ENCODE assay signal across 8 cellular contexts in the genomic region with DNA sequence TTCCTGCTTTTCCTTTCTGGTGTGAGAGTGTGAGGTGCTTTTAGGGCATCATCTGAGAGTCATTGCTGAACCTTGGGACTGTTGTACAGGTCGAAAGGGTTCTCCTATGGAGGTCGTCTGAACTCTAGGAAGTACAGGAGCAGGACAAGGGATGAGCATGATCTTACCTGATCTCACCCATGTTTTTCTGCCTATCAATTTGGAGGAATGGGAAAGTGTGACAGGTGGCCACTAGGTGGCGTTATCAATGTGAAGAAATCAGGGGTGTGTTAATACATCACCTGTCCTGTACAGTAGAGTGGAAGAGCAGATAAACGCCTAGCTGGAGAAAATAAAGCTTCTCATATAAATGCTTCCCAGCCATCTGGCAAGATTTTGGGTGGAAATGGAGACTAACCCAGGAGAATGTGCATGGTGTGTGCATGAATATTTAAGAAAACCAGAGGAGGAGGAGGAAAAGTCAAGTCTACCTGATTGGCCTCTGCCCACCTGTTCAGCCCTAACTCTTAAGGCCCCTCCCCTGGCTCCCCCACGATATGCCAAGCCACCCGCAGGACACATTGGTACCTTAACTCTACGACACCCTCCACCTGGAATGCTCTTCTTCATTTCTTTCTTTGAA.
DNase-seq lines count a peak whose midpoint lies in the region; ATAC-seq, FAIRE-seq and TF ChIP-seq lines count a peak whose summit lies in the region.

No MANE protein-coding gene starts in this region.

- H3K4me3 ChIP-seq in H1 (ENCODE audit: extremely low read depth in 1 of 4, insufficient read depth in 2 of 4, low read depth in 3 of 4, low read length in 4 of 4) (no peak overlapping the region), transverse colon (no peak overlapping the region)
- no peak overlapping the region for H3K4me3 ChIP-seq in naive thymus-derived CD4-positive, alpha-beta T cell (ENCODE audit: low read length)

- H3K9ac ChIP-seq in H1 (replicated peaks in 1 of 4; ENCODE audit: extremely low read depth in 1 of 4, low read depth in 3 of 4, low read length in 3 of 4), result no peak overlapping the region

- no peak overlapping the region for H3K14ac ChIP-seq in H1 (ENCODE audit: insufficient read length)

- no peak overlapping the region for H4K5ac ChIP-seq in H1 (ENCODE audit: insufficient read length, low read depth, low read length)

- POLR2A ChIA-PET in H1 (lab: Charles Lee; ENCODE audit: partially characterized antibody), result interaction anchor here (1.3 to 2.6 kb wide), 2 partner anchors 59 to 68 kb away, joined by 3 to 7 read pairs; no protein-coding TSS in a partner anchor
- POLR2A ChIA-PET in naive thymus-derived CD4-positive, alpha-beta T cell (lab: Charles Lee), result no interaction called here

- in situ Hi-C loops in transverse colon (cut with MboI; ENCODE audit: low pct_ligation_motif_present in 1 of 4, low pct_unique_long_range_greater_than_20kb in 1 of 4, low sequenced_read_pairs in 3 of 4), result loop anchor here in 1 of 4 donors (10.0 kb wide), 1 partner anchor 308 kb away; no protein-coding TSS in a partner anchor

- H3K36me3 Mint-ChIP-seq in naive thymus-derived CD4-positive, alpha-beta T cell, result no peaks in the 10 kb centered on the region

- H3K79me1 ChIP-seq in H1 (ENCODE audit: low read depth, low read length), result no peaks in the 10 kb centered on the region

- no peaks in the 10 kb centered on the region for H3K79me2 ChIP-seq in H1 (ENCODE audit: control insufficient read depth in 1 of 2, insufficient read depth in 2 of 2, low read length in 2 of 2)

- CTCF ChIA-PET in H1 (lab: Charles Lee; ENCODE audit: partially characterized antibody), result interaction anchor here (0.6 to 11.2 kb wide), 73 partner anchors 11 to 1052 kb away, joined by 3 to 314 read pairs (median 6); partner anchors contain the start of gene NARS2
- CTCF ChIA-PET in naive thymus-derived CD4-positive, alpha-beta T cell (lab: Charles Lee), result interaction anchor here (1.4 to 1.5 kb wide), 3 partner anchors 14 to 429 kb away, joined by 3 to 7 read pairs (median 6); no protein-coding TSS in a partner anchor

- H2BK5ac ChIP-seq in H1 (ENCODE audit: low read depth, low read length), result no peak overlapping the region

- no peak overlapping the region for H4K8ac ChIP-seq in H1 (ENCODE audit: extremely low read depth, insufficient read depth, low read length)

- H3K36me3 ChIP-seq in H1 (ENCODE audit: control insufficient read depth in 2 of 4, insufficient read depth in 4 of 4, low read length in 3 of 4) (no peaks in the 10 kb centered on the region), transverse colon (no peaks in the 10 kb centered on the region)
- no peaks in the 10 kb centered on the region for H3K36me3 ChIP-seq in naive thymus-derived CD4-positive, alpha-beta T cell (ENCODE audit: control insufficient read depth in 2 of 3, insufficient read depth in 3 of 3, low read length in 3 of 3)

- H3K27ac ChIP-seq in H1 (ENCODE audit: low read depth, low read length) (no peak overlapping the region), transverse colon (no peak overlapping the region)
- no peak overlapping the region for H3K27ac ChIP-seq in naive thymus-derived CD4-positive, alpha-beta T cell (ENCODE audit: low read depth, low read length)

- no peak overlapping the region for H3K4me2 ChIP-seq in H1 (ENCODE audit: insufficient read depth in 1 of 2, low read depth in 2 of 2, low read length in 2 of 2)

- H3K4me1 ChIP-seq in H1 (replicated peaks in 1 of 4; ENCODE audit: control insufficient read depth in 3 of 4, insufficient read depth in 4 of 4, low read length in 3 of 4), result peaks cover 0 to 2% (median 0%) of the 10 kb centered on the region in 4 experiments; a peak in 1 of 7 replicates
- H3K4me1 ChIP-seq in naive thymus-derived CD4-positive, alpha-beta T cell (ENCODE audit: control insufficient read depth in 2 of 2, insufficient read depth in 2 of 2, low read length in 2 of 2), result no peaks in the 10 kb centered on the region
- H3K4me1 ChIP-seq in transverse colon, result no peaks in the 10 kb centered on the region

- peak; percentile 60 for ATAC-seq in HG03175 (IDR thresholded peaks at IDR 0.05; ENCODE audit: unreplicated experiment)
- peak; percentile 49 for ATAC-seq in naive thymus-derived CD4-positive, alpha-beta T cell

- peaks cover 0 to 26% (median 7%) of the 10 kb centered on the region in 7 donors for H3K4me1 Mint-ChIP-seq in naive thymus-derived CD4-positive, alpha-beta T cell

- no peaks in the 10 kb centered on the region for H3K9me3 Mint-ChIP-seq in naive thymus-derived CD4-positive, alpha-beta T cell

- TF ChIP-seq EP300 in H1 (IDR thresholded peaks at IDR 0.05; ENCODE audit: borderline replicate concordance in 1 of 2, low read depth in 2 of 2, low read length in 2 of 2) (no peak), transverse colon (IDR thresholded peaks at IDR 0.05; ENCODE audit: low read depth) (no peak)

- no peaks in the 10 kb centered on the region for H3K23me2 ChIP-seq in H1 (ENCODE audit: low read depth, low read length)

- no peak overlapping the region for H3K4me3 Mint-ChIP-seq in naive thymus-derived CD4-positive, alpha-beta T cell

- H3K56ac ChIP-seq in H1 (replicated peaks; ENCODE audit: insufficient read length, low read depth, low read length), result no peak overlapping the region

- no peak overlapping the region for H3K18ac ChIP-seq in H1 (ENCODE audit: extremely low read depth, low read length)

- peaks cover 0 to 11% (median 3%) of the 10 kb centered on the region in 5 donors for H3K27me3 Mint-ChIP-seq in naive thymus-derived CD4-positive, alpha-beta T cell

- FAIRE-seq in H1 (lab: Jason Lieb, UNC), result peak; percentile 95

- H2AK5ac ChIP-seq in H1 (ENCODE audit: low read depth, low read length), result no peak overlapping the region

- no peak overlapping the region for H2BK120ac ChIP-seq in H1 (replicated peaks; ENCODE audit: low read depth, low read length)

- no peak overlapping the region for H3K4ac ChIP-seq in H1 (replicated peaks; ENCODE audit: insufficient read length, low read depth, low read length)

- no peak overlapping the region for H3K23ac ChIP-seq in H1 (ENCODE audit: insufficient read length)

- H3K9me3 ChIP-seq in H1 (ENCODE audit: insufficient read depth in 2 of 2, low read depth in 1 of 2, low read length in 1 of 2) (no peaks in the 10 kb centered on the region), transverse colon (no peaks in the 10 kb centered on the region)
- no peaks in the 10 kb centered on the region for H3K9me3 ChIP-seq in naive thymus-derived CD4-positive, alpha-beta T cell (ENCODE audit: control insufficient read depth in 2 of 3, low read length in 3 of 3)

- peak; percentile 72 to 81 for TF ChIP-seq RAD21 in H1 (IDR thresholded peaks at IDR 0.05 in 1 of 2, conservative IDR thresholded peaks at IDR 0.05 in 1 of 2; ENCODE audit: low read depth in 2 of 2, low read length in 2 of 2)

- intact Hi-C loops in naive thymus-derived CD4-positive, alpha-beta T cell (cut with micrococcal nuclease), result loop anchor here (5.0 to 10.0 kb wide), 3 partner anchors 71 to 268 kb away; no protein-coding TSS in a partner anchor
- intact Hi-C loops in transverse colon (cut with DNase I; ENCODE audit: low total_unique reads), result loop anchor here (5.0 kb wide), 2 partner anchors 431 to 846 kb away; no protein-coding TSS in a partner anchor

- no peak overlapping the region for H4K91ac ChIP-seq in H1 (replicated peaks; ENCODE audit: insufficient read length, low read length)

- TF ChIP-seq POLR2A in H1 (IDR thresholded peaks at IDR 0.05; ENCODE audit: control extremely low read depth in 1 of 2, low read depth in 2 of 2, low read length in 2 of 2) (no peak), transverse colon (IDR thresholded peaks at IDR 0.05) (no peak)

- DNase-seq in EH (ENCODE audit: low read depth) (peak; percentile 40), NCI-H345 (lab: John Stamatoyannopoulos, UW) (peak; percentile 79), H1 (ENCODE audit: low read depth in 1 of 2, low spot score in 2 of 2) (peak in 1 of 2 experiments; percentile 73), transverse colon (peak; percentile 65), ecto neural progenitor cell (ENCODE audit: low spot score) (no peak)
- peak; percentile 37 to 51 for DNase-seq in activated CD4-positive, alpha-beta T cell treated with anti-CD3 and anti-CD28 coated beads for 4 hours
- DNase-seq in naive thymus-derived CD4-positive, alpha-beta T cell, result peak in 7 of 9 donors; percentile 27 to 57 (median 47)

- no peak overlapping the region for H2BK20ac ChIP-seq in H1 (ENCODE audit: low read length)

- peak in 2 of 3 experiments; percentile 78 to 86; a peak in 3 of 4 replicates for TF ChIP-seq CTCF in H1 (IDR thresholded peaks at IDR 0.05; ENCODE audit: control extremely low read depth in 1 of 3, insufficient read depth in 1 of 3, low read depth in 1 of 3, low read length in 3 of 3)
- TF ChIP-seq CTCF in transverse colon (IDR thresholded peaks at IDR 0.05), result peak; percentile 72 to 87 (median 80)

- no peak overlapping the region for H2BK15ac ChIP-seq in H1 (ENCODE audit: low read length)

- no peaks in the 10 kb centered on the region; a peak in 1 of 7 replicates for H3K27me3 ChIP-seq in H1 (replicated peaks in 1 of 4; ENCODE audit: control insufficient read depth in 3 of 4, extremely low read depth in 1 of 4, insufficient read depth in 3 of 4, low read length in 3 of 4)
- H3K27me3 ChIP-seq in naive thymus-derived CD4-positive, alpha-beta T cell (ENCODE audit: control insufficient read depth in 2 of 2, insufficient read depth in 2 of 2, low read length in 2 of 2), result no peaks in the 10 kb centered on the region
- no peaks in the 10 kb centered on the region for H3K27me3 ChIP-seq in transverse colon

- WGBS in H1 (ENCODE audit: extremely low coverage in 1 of 2, insufficient coverage in 1 of 2, insufficient read length in 1 of 2, insufficient replicate concordance in 2 of 2, low coverage in 1 of 2, low lambda C conversion rate in 2 of 2, missing lambda C conversion rate in 1 of 2), 2 experiments, result 30% methylated on average over 7 of the region's 7 CpGs; no CpG with 5 or more reads in 1 of the 2 experiments
- 27% methylated on average over 7 of the region's 7 CpGs; no CpG with 5 or more reads in 1 of the 2 donors for WGBS in transverse colon (ENCODE audit: low coverage in 1 of 2), 2 donors

- peak overlapping the region; percentile 52; the same call in 1 of the 2 replicates for H2AFZ ChIP-seq in H1 (ENCODE audit: low read length)

- no peak overlapping the region for H2BK12ac ChIP-seq in H1 (ENCODE audit: low read depth, low read length)

- no peak overlapping the region for H3K27ac Mint-ChIP-seq in naive thymus-derived CD4-positive, alpha-beta T cell

- H4K20me1 ChIP-seq in H1 (replicated peaks in 1 of 2; ENCODE audit: control insufficient read depth in 1 of 2, insufficient read depth in 2 of 2, low read length in 2 of 2), result no peaks in the 10 kb centered on the region

TF ChIP-seq in H1, 55 proteins besides CTCF, POLR2A, EP300 and RAD21 (continues in another document):
- TF ChIP-seq HDAC2 (IDR thresholded peaks at IDR 0.05; ENCODE audit: borderline replicate concordance in 1 of 2, low read depth in 2 of 2, low read length in 2 of 2), result no peak
- TF ChIP-seq CBX5 (IDR thresholded peaks at IDR 0.05; ENCODE audit: low read depth, low read length), result no peak
- no peak for TF ChIP-seq KDM5A (IDR thresholded peaks at IDR 0.05; ENCODE audit: low read length)
- TF ChIP-seq TAF1 (IDR thresholded peaks at IDR 0.05; ENCODE audit: low read depth, low read length), result no peak
- TF ChIP-seq HDAC6 (IDR thresholded peaks at IDR 0.05; ENCODE audit: low read depth, low read length), result no peak
- no peak for TF ChIP-seq SIN3A (conservative IDR thresholded peaks at IDR 0.05 in 1 of 2, IDR thresholded peaks at IDR 0.05 in 1 of 2; ENCODE audit: low read depth in 1 of 2, low read length in 2 of 2)
